ENCODE assay signal across 9 cellular contexts in the genomic region with DNA sequence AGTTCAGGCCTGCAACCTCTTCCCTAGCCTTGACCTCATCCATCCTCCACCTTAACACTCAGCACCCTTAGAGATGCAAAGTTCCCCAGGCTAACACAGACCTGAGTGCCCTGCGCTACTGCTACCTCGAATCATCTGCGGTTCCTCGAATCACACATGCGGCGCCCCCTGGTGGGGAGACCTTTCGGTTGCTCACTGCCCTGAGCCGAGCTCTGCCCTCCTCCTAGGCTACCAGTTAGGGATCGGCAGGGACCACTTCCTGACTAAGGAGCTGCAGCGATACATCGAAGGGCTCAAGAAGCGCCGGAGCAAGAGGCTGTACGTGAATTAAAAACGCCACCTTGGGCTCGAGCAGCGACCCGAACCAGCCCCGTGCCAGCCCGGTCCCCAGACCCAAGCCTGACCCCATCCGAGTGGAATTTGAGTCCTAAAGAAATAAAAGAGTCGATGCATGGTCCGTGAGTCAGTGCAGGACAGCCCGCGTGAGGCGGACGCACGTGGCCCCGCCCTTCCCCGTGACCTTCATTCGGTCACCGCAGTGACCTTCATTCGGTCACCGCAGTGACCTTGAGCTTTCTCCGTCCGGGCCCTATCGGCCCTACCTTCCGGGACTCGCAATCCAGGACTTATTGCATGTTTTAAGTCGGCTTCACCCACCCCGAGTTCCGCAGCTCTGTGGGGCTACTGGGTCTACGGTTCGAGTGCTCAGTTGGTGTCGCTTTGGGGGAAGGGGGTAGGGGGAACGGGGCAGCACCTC. TPM values are rescaled to one million over a fixed set of nuclear protein-coding genes. Genes with fewer than 3 reads are reported as not detected.
A peak's percentile ranks its signal among the peaks of the same experiment; 100 is the strongest.
DNase-seq lines count a peak whose midpoint lies in the region; ATAC-seq and TF ChIP-seq lines count a peak whose summit lies in the region.
"Had no signal": no experiment of that assay in that cellular context is flagged by ENCODE, and none has a peak within 500 bp of the region (broad histone marks: within the 10 kb centered on the region; RNA-seq: fewer than 3 reads in every experiment).

No MANE protein-coding gene starts in this region.

- no peaks in the 10 kb centered on the region for H3K36me3 ChIP-seq in right lobe of liver

- peak; percentile 94 for DNase-seq in CD14-positive monocyte (ENCODE audit: low spot score)
- DNase-seq in NCI-H748 (lab: John Stamatoyannopoulos, UW; ENCODE audit: unreplicated experiment): peak; percentile 94
- DNase-seq in activated CD4-positive, alpha-beta T cell treated with anti-CD3 and anti-CD28 coated beads, Interleukin-2, amount 50 U/mL, for 4 hours: peak; percentile 94 to 97
- peak; percentile 95 for DNase-seq in dermis blood vessel endothelial cell
- DNase-seq in right lobe of liver: peak; percentile 93 to 95 (median 94)
- peak; percentile 87 to 94 for DNase-seq in stimulated activated CD4-positive, alpha-beta T cell treated with anti-CD3 and anti-CD28 coated beads, Interleukin-4, amount 100 ng/mL, for 4 hours

- peak overlapping the region; percentile 88 to 99 (median 97) for H3K27ac ChIP-seq in right lobe of liver

- peaks cover 52% of the 10 kb centered on the region for H3K4me1 Mint-ChIP-seq in CD14-positive monocyte

- H3K4me1 ChIP-seq in right lobe of liver: peaks cover 0 to 39% (median 13%) of the 10 kb centered on the region in 4 donors

- H3K36me3 Mint-ChIP-seq in CD14-positive monocyte: peaks cover 12 to 16% of the 10 kb centered on the region in 2 donors

- no peaks in the 10 kb centered on the region for H3K9me3 ChIP-seq in right lobe of liver

- peak overlapping the region; percentile 96 to 99 (median 99) for H3K27ac Mint-ChIP-seq in CD14-positive monocyte

- peaks cover 0 to 9% of the 10 kb centered on the region in 2 donors for H3K27me3 ChIP-seq in right lobe of liver

- peak; percentile 27 for ATAC-seq in GM19328 (IDR thresholded peaks at IDR 0.05; ENCODE audit: unreplicated experiment)
- peak; percentile 12 for ATAC-seq in HG03521 (IDR thresholded peaks at IDR 0.05; ENCODE audit: unreplicated experiment)
- peak; percentile 38 to 46 (median 43) for ATAC-seq in right lobe of liver

- peak; percentile 17 for TF ChIP-seq POLR2A in right lobe of liver (IDR thresholded peaks at IDR 0.05)

- H3K9me3 Mint-ChIP-seq in CD14-positive monocyte: peaks cover 0 to 8% (median 4%) of the 10 kb centered on the region in 7 donors

- peak overlapping the region; percentile 47 to 77 (median 68) for H3K4me3 ChIP-seq in right lobe of liver

- TF ChIP-seq CTCF in CD14-positive monocyte (IDR thresholded peaks at IDR 0.05) (peak; percentile 95), right lobe of liver (IDR thresholded peaks at IDR 0.05) (peak; percentile 82 to 91 (median 90))

- WGBS in right lobe of liver (ENCODE audit: insufficient coverage, low coverage, low lambda C conversion rate, missing lambda C conversion rate): 0% methylated on average over 5 of the region's 46 CpGs

- H3K4me3 Mint-ChIP-seq in CD14-positive monocyte: peak overlapping the region; percentile 79 to 89

- H3K27me3 Mint-ChIP-seq in CD14-positive monocyte (ENCODE audit: low read depth in 3 of 3): peaks cover 19 to 29% (median 27%) of the 10 kb centered on the region in 3 donors

- intact Hi-C loops in CD14-positive monocyte (cut with micrococcal nuclease): loop anchor here (1.0 to 5.0 kb wide), 8 partner anchors 13 to 98 kb away; a partner anchor contains a TSS
- intact Hi-C loops in right lobe of liver (cut with DNase I): no loop called here

RNA-seq across cellular contexts. Expression of a gene that starts 0.8 kb away (rescaled TPM):
- 10 to 100 TPM; 15.3 to 18.3 TPM for polyA plus RNA-seq in CD14-positive monocyte
- total RNA-seq in dermis blood vessel endothelial cell: 60.3 and 76.7 TPM in 2 replicates
- 10 to 100 TPM; 28.5 to 82.6 (median 47.7) TPM for total RNA-seq in right lobe of liver

RNA-seq across cellular contexts. Expression of a gene that starts 4.3 kb away (rescaled TPM):
- polyA plus RNA-seq in CD14-positive monocyte: not detected
- total RNA-seq in dermis blood vessel endothelial cell (not detected in 2 replicates), right lobe of liver (not detected)

RNA-seq across cellular contexts. Expression of a gene that starts 12.9 kb away (rescaled TPM):
- 100 to 1,000 TPM; 254 to 298 TPM for polyA plus RNA-seq in CD14-positive monocyte
- total RNA-seq in dermis blood vessel endothelial cell (202 and 290 TPM in 2 replicates), right lobe of liver (100 to 1,000 TPM in 2 of 6 experiments, 10 to 100 TPM in 4; 58.0 to 122 (median 85.3) TPM)

RNA-seq across cellular contexts. Expression of a gene that starts 13.4 kb away (rescaled TPM):
- not detected for polyA plus RNA-seq in CD14-positive monocyte
- total RNA-seq in dermis blood vessel endothelial cell (0.17 TPM in 1 of 2 replicates, not detected in the other), right lobe of liver (not detected)
- total RNA-seq: pulmonary artery endothelial cell had no signal

RNA-seq across cellular contexts. Expression of a gene that starts 13.4 kb away (rescaled TPM):
- 100 to 1,000 TPM; 286 to 318 TPM for polyA plus RNA-seq in CD14-positive monocyte
- total RNA-seq in dermis blood vessel endothelial cell (129 and 245 TPM in 2 replicates), right lobe of liver (100 to 1,000 TPM in 2 of 6 experiments, 10 to 100 TPM in 4; 84.0 to 172 (median 89.3) TPM)

Comparison
In these comparisons a context has a peak if more than half of its experiments do, and no peak if none do; other contexts are left out.
1. Peak in every context shown above with its lines: DNase-seq, ATAC-seq, H3K4me3 ChIP-seq and H3K27ac ChIP-seq.
2. intact Hi-C loops: an anchor here in CD14-positive monocyte (1.0 to 5.0 kb wide); none called in right lobe of liver.